1 cellular context compared by ENCODE assay signal in the genomic region with DNA sequence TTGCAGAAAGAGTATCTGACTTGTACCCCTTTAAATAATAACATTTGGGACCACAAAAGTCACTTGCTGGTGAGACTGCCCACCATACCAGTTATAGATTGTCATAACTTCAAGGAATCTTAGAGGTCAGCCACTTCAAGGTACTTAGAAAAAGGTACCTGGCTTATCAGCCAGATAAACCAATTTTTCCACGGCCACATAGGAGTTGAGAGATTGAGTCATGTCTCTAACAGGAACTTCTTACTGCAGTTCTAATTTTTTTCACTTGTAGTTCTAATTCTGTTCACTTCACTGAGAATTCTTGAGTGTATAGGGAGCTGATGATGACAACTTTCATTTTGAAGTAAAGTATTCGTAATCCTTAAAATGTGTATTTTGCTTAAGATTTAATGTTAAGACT.
TF ChIP-seq lines count a peak whose summit lies in the region.

No MANE protein-coding gene starts in this region.

TF ChIP-seq in GM12891, 5 proteins besides CTCF, POLR2A, EP300 and RAD21 (continued from another document):
- TF ChIP-seq SPI1 (IDR thresholded peaks at IDR 0.05; ENCODE audit: low read depth, low read length), result no peak
